In the genomic region with DNA sequence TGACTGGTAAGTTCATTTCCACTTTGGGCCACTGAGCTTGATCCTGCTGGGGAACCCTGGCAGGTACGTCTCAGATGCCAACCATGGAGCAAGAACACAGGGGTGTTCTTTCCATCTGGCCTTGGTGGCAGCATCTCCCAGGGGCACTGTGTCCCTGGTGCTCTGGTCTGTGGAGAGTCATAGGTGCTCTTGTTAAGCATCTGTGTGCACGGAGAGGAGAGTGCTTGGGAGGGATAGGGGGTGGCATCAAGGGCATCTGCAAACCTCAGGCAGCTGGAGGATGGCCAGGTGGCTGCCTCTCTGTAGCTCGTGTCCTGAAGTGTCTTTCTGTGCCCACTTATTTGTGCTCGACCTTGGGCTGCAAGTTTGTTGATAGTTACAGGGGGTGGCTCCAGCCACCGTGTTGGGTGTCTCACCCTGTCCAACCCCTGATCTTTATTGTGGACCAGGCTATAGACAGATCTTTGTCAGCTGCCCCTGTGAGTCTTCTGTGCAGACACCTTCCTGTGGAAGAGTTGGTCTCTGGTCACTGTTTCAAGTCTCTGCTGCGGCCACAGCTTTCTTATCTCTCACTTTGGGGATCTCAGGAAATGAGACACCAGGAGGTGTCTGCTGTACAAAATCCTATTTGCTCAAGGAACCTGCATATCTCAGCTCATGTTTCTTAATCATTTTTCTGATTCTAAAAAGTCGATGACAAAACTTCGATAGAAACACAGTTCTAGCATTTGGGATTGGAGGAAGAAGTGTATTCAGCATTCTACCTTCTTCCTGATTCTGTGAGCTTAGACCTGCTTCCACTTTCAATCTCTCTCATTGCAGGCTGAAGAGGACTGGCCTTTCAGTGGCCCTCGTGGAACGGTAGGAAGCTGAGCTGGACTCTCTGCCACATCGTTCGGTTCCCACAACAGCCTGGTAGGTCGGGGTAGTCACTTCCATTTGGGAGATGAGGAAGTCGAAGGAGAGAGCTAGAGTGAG, we compare ENCODE assay signal across 1 cellular context.
TF ChIP-seq lines count a peak whose summit lies in the region.

No MANE protein-coding gene starts in this region.

TF ChIP-seq in K562, 482 proteins besides CTCF, POLR2A, EP300 and RAD21 (continued from another document and continues in another):
- TF ChIP-seq THAP12 (CRISPR knock-in tag; IDR thresholded peaks at IDR 0.05) (peak; percentile 58; the same call in 1 of the 2 replicates), CREM (IDR thresholded peaks at IDR 0.05; ENCODE audit: low read depth) (no peak), ZZZ3 (IDR thresholded peaks at IDR 0.05) (no peak), MNT (conservative IDR thresholded peaks at IDR 0.05) (no peak), SIN3A (IDR thresholded peaks at IDR 0.05; ENCODE audit: borderline replicate concordance in 2 of 2, control insufficient read depth in 1 of 2, low read depth in 2 of 2, low read length in 2 of 2) (no peak), NCOR1 (IDR thresholded peaks at IDR 0.05) (no peak), ZMIZ1 (IDR thresholded peaks at IDR 0.05; ENCODE audit: low read depth in 2 of 2, low read length in 2 of 2) (0 out of 4 replicates have a peak, but pooled peaks of 1 of the 2 experiments have one; percentile 17), MYNN (IDR thresholded peaks at IDR 0.05) (no peak), MYNN (CRISPR knock-in tag; IDR thresholded peaks at IDR 0.05) (no peak), CREB5 (CRISPR knock-in tag; IDR thresholded peaks at IDR 0.05) (peak; percentile 62; the same call in 1 of the 2 replicates), ZNF696 (CRISPR knock-in tag; conservative IDR thresholded peaks at IDR 0.05) (no peak), TSC22D4 (tag; IDR thresholded peaks at IDR 0.05) (no peak), HDGF (IDR thresholded peaks at IDR 0.05) (no peak), HDAC6 (IDR thresholded peaks at IDR 0.05; ENCODE audit: low read depth, low read length) (no peak), RNF2 (IDR thresholded peaks at IDR 0.05) (peak; percentile 33; the same call in 1 of the 2 replicates), TCF3 (CRISPR knock-in tag; IDR thresholded peaks at IDR 0.05) (peak; percentile 23; the same call in 1 of the 2 replicates), ZNF766 (CRISPR knock-in tag; conservative IDR thresholded peaks at IDR 0.05) (peak; percentile 5; the same call in 1 of the 2 replicates), SPI1 (IDR thresholded peaks at IDR 0.05; ENCODE audit: borderline replicate concordance, low read depth, low read length) (peak; percentile 44; the same call in 1 of the 2 replicates), CBFA2T2 (conservative IDR thresholded peaks at IDR 0.05) (no peak), BDP1 (IDR thresholded peaks at IDR 0.05; ENCODE audit: insufficient read depth, insufficient read length) (no peak), ZNF79 (CRISPR knock-in tag; IDR thresholded peaks at IDR 0.05; ENCODE audit: low read depth) (no peak), MCM5 (IDR thresholded peaks at IDR 0.05; ENCODE audit: low read depth) (no peak), CHCHD3 (CRISPR knock-in tag; IDR thresholded peaks at IDR 0.05) (no peak), UBTF (IDR thresholded peaks at IDR 0.05; ENCODE audit: borderline replicate concordance in 1 of 2, low read depth in 2 of 2, low read length in 2 of 2) (peak; percentile 66 to 72; a peak in 1 of 4 replicates), BRD9 (IDR thresholded peaks at IDR 0.05; ENCODE audit: low read depth, partially characterized antibody) (no peak), NEUROD1 (IDR thresholded peaks at IDR 0.05; ENCODE audit: borderline replicate concordance, low read depth, low read length, partially characterized antibody) (no peak), ATF2 (CRISPR knock-in tag; IDR thresholded peaks at IDR 0.05) (no peak), ASH1L (IDR thresholded peaks at IDR 0.05; ENCODE audit: borderline replicate concordance, low read depth, partially characterized antibody) (no peak), ZNF239 (CRISPR knock-in tag; IDR thresholded peaks at IDR 0.05) (no peak), HMGN3 (IDR thresholded peaks at IDR 0.05; ENCODE audit: borderline replicate concordance, extremely low read depth, insufficient read length, low read depth, low read length) (no peak), ZNF143 (CRISPR knock-in tag; IDR thresholded peaks at IDR 0.05) (no peak), NFXL1 (CRISPR knock-in tag; IDR thresholded peaks at IDR 0.05) (peak; percentile 70; the same call in 1 of the 2 replicates), ZBTB17 (CRISPR knock-in tag; IDR thresholded peaks at IDR 0.05) (no peak; the same call in 1 of the 2 replicates), ZNF41 (CRISPR knock-in tag; conservative IDR thresholded peaks at IDR 0.05) (no peak), THRAP3 (IDR thresholded peaks at IDR 0.05; ENCODE audit: borderline replicate concordance) (no peak), BCOR (IDR thresholded peaks at IDR 0.05) (no peak)
- TF ChIP-seq, protein P1, sequence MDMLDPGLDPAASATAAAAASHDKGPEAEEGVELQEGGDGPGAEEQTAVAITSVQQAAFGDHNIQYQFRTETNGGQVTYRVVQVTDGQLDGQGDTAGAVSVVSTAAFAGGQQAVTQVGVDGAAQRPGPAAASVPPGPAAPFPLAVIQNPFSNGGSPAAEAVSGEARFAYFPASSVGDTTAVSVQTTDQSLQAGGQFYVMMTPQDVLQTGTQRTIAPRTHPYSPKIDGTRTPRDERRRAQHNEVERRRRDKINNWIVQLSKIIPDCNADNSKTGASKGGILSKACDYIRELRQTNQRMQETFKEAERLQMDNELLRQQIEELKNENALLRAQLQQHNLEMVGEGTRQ (CRISPR knock-in tag; IDR thresholded peaks at IDR 0.05) = no peak
- TF ChIP-seq, protein P2, sequence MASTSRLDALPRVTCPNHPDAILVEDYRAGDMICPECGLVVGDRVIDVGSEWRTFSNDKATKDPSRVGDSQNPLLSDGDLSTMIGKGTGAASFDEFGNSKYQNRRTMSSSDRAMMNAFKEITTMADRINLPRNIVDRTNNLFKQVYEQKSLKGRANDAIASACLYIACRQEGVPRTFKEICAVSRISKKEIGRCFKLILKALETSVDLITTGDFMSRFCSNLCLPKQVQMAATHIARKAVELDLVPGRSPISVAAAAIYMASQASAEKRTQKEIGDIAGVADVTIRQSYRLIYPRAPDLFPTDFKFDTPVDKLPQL (IDR thresholded peaks at IDR 0.05; ENCODE audit: extremely low read depth, insufficient read length) = no peak
- TF ChIP-seq, protein P3, sequence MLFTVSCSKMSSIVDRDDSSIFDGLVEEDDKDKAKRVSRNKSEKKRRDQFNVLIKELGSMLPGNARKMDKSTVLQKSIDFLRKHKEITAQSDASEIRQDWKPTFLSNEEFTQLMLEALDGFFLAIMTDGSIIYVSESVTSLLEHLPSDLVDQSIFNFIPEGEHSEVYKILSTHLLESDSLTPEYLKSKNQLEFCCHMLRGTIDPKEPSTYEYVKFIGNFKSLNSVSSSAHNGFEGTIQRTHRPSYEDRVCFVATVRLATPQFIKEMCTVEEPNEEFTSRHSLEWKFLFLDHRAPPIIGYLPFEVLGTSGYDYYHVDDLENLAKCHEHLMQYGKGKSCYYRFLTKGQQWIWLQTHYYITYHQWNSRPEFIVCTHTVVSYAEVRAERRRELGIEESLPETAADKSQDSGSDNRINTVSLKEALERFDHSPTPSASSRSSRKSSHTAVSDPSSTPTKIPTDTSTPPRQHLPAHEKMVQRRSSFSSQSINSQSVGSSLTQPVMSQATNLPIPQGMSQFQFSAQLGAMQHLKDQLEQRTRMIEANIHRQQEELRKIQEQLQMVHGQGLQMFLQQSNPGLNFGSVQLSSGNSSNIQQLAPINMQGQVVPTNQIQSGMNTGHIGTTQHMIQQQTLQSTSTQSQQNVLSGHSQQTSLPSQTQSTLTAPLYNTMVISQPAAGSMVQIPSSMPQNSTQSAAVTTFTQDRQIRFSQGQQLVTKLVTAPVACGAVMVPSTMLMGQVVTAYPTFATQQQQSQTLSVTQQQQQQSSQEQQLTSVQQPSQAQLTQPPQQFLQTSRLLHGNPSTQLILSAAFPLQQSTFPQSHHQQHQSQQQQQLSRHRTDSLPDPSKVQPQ (CRISPR knock-in tag; IDR thresholded peaks at IDR 0.05; ENCODE audit: borderline replicate concordance) = no peak
